1 cellular context compared by ENCODE assay signal in the genomic region with DNA sequence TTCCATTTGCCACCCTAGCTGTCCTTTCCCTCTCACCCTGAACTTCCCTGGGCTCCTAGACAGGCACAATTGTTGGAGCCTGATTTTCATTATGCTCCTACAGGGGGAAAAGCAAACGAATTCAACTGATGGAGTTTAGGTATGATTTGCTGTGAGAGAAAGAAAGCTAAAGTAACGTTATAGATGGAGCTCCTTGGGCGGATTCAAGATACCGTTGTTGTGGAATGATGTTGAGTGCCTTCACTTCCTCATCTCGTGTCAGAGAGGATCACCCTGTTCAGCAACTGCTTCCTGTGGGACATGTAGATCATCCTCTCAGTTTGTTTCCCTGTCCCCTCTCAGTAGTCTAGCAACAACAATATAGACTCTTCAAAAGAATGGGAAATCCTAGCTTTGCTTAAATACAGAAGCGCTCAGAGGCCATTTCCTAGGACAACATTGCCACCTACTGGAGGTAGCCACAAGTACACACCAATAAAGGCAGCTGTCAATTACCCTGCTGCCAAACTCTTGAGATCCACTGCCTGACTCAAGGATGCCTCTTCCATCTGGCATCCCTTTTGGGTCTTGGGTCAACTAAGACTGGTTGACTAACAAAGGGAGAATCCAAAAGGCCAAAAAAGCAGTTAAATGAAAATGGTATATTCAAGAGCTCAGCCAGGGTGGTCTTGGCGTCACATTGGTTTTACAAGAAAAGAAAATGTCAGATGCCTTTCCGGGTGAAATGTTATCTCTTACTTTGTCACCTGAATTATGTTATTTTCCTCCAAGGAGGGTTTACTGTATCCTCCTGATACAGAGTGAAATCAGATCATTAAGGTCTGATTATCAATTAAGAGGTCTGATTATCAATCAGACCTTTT.
TF ChIP-seq lines count a peak whose summit lies in the region.

No MANE protein-coding gene starts in this region.

TF ChIP-seq in SK-N-SH treated with all-trans-retinoic acid at 6 μM for 48 hours, 23 proteins besides CTCF, POLR2A, EP300 and RAD21 (continued from another document):
- TF ChIP-seq ISL1 (CRISPR knock-in tag; IDR thresholded peaks at IDR 0.05): no peak
